In genomic region chr2:96760986-96761832, GRCh38 we compare ENCODE assay signal across 8 cellular contexts. TPM values are rescaled to one million over a fixed set of nuclear protein-coding genes. Genes with fewer than 3 reads are reported as not detected.
DNase-seq lines count a peak whose midpoint lies in the region; ATAC-seq, FAIRE-seq and TF ChIP-seq lines count a peak whose summit lies in the region.

No MANE protein-coding gene starts in this region.

- no peaks in the 10 kb centered on the region for H3K79me2 ChIP-seq in keratinocyte (ENCODE audit: control insufficient read depth, insufficient read depth, low read length)

- H3K4me2 ChIP-seq in keratinocyte (ENCODE audit: control insufficient read depth, extremely low read depth, insufficient read depth, low read depth, low read length) = peak overlapping the region; percentile 88

- TF ChIP-seq CTCF in ascending aorta (IDR thresholded peaks at IDR 0.05) (peak; percentile 41 to 83 (median 46)), keratinocyte (optimal IDR thresholded peaks at IDR 0.05 in 1 of 3, IDR thresholded peaks at IDR 0.05 in 1 of 3, conservative IDR thresholded peaks at IDR 0.05 in 1 of 3; ENCODE audit: extremely low read depth in 1 of 3, insufficient read depth in 2 of 3, low read length in 3 of 3) (peak in 1 of 3 experiments; percentile 47)

- intact Hi-C loops in ascending aorta (cut with DNase I) = loop anchor here (1.0 to 5.0 kb wide), 9 partner anchors 21 to 351 kb away; partner anchors contain the start of genes ANKRD36, ANKRD39, CNNM3 and KANSL3

- peak; percentile 4 for ATAC-seq in GM21360 (IDR thresholded peaks at IDR 0.05; ENCODE audit: unreplicated experiment)
- peak; percentile 67 for ATAC-seq in stimulated activated naive CD8-positive, alpha-beta T cell treated with anti-CD3 and anti-CD28 coated beads, Interleukin-15, Interleukin-2, amounts not matched to agents 100 U/mL and 50 U/mL, for 24 hours

- H3K27ac ChIP-seq in ascending aorta (peak overlapping the region; percentile 64 to 87), keratinocyte (ENCODE audit: control insufficient read depth, insufficient read depth, low read length) (peak overlapping the region; percentile 42)

- peak overlapping the region; percentile 64 to 94 for H3K4me3 ChIP-seq in ascending aorta
- H3K4me3 ChIP-seq in keratinocyte (ENCODE audit: control insufficient read depth in 2 of 3, extremely low read depth in 1 of 3, insufficient read depth in 2 of 3, low read depth in 1 of 3, low read length in 3 of 3) = peak overlapping the region; percentile 52 to 84 (median 69)

- H3K9me1 ChIP-seq in keratinocyte (ENCODE audit: control insufficient read depth, extremely low read depth, insufficient read depth, low read length) = no peaks in the 10 kb centered on the region

- dilution Hi-C loops in keratinocyte (cut with MboI; ENCODE audit: extremely low pct_ligation_motif_present, low sequenced_read_pairs) = no loop called here

- no peaks in the 10 kb centered on the region for H3K27me3 ChIP-seq in ascending aorta
- H3K27me3 ChIP-seq in keratinocyte (ENCODE audit: control insufficient read depth, extremely low read depth, insufficient read depth, low read length) = no peaks in the 10 kb centered on the region

- peak overlapping the region; percentile 77 for H3K9ac ChIP-seq in keratinocyte (ENCODE audit: control insufficient read depth, extremely low read depth, insufficient read depth, low read length)

- H3K4me1 ChIP-seq in ascending aorta (peaks cover 10 to 20% of the 10 kb centered on the region in 2 donors), keratinocyte (ENCODE audit: control insufficient read depth, extremely low read depth, insufficient read depth, low read length) (peaks cover 58% of the 10 kb centered on the region)

- peak; percentile 86 for DNase-seq in DMS53 (lab: John Stamatoyannopoulos, UW)
- peak; percentile 51 to 53 for DNase-seq in Kasumi-1 (lab: John Stamatoyannopoulos, UW)
- no peak for DNase-seq in ascending aorta (ENCODE audit: low spot score in 2 of 2)
- no peak for DNase-seq in keratinocyte (ENCODE audit: low read depth, low spot score)
- peak; percentile 37 for DNase-seq in stimulated activated naive CD8-positive, alpha-beta T cell treated with anti-CD3 and anti-CD28 coated beads, Interleukin-15, Interleukin-2, amounts not matched to agents 100 U/mL and 50 U/mL, for 24 hours
- no peak for DNase-seq in NCI-H1105 (lab: John Stamatoyannopoulos, UW)
- DNase-seq in DMS153 (lab: John Stamatoyannopoulos, UW) = no peak

- no peak for FAIRE-seq in keratinocyte (lab: Jason Lieb, UNC)

- H3K36me3 ChIP-seq in ascending aorta (no peaks in the 10 kb centered on the region), keratinocyte (ENCODE audit: control insufficient read depth in 2 of 2, extremely low read depth in 1 of 2, insufficient read depth in 2 of 2, low read length in 2 of 2) (no peaks in the 10 kb centered on the region)

- no peaks in the 10 kb centered on the region for H3K9me3 ChIP-seq in ascending aorta
- no peaks in the 10 kb centered on the region for H3K9me3 ChIP-seq in keratinocyte (ENCODE audit: control insufficient read depth, low read depth, low read length)

- H2AFZ ChIP-seq in keratinocyte (ENCODE audit: control insufficient read depth, low read length) = peak overlapping the region; percentile 97

- H4K20me1 ChIP-seq in keratinocyte (ENCODE audit: control insufficient read depth, extremely low read depth, insufficient read depth, low read length) = no peaks in the 10 kb centered on the region

RNA-seq across cellular contexts. Expression of gene CNNM4, which starts 0.5 kb away (rescaled TPM):
- 2.7 TPM for total RNA-seq in ascending aorta
- polyA plus RNA-seq in keratinocyte = 4.4 to 7.6 TPM (median 5.5 TPM) in 3 replicates
- 2.5 TPM for polyA plus RNA-seq in keratinocyte (2011; ENCODE audit: low read depth)
- polyA plus RNA-seq in keratinocyte (2011; cell fraction: cytosol; rRNA removed) = 2.4 and 2.7 TPM in 2 replicates
- 12.4 and 14.6 TPM in 2 replicates for polyA plus RNA-seq in keratinocyte (2011; cell fraction: nucleus; rRNA removed)
- polyA plus RNA-seq in keratinocyte (2012; ENCODE audit: low replicate concordance) = 5.5 and 5.6 TPM in 2 replicates
- polyA minus RNA-seq in keratinocyte = 8.9 to 15.0 TPM (median 9.5 TPM) in 3 replicates
- polyA minus RNA-seq in keratinocyte (2011; cell fraction: cytosol; rRNA and poly(A)+ RNA removed) = 5.0 TPM
- 12.1 and 15.2 TPM in 2 replicates for polyA minus RNA-seq in keratinocyte (2011; cell fraction: nucleus; rRNA and poly(A)+ RNA removed)

RNA-seq across cellular contexts. Expression of gene LMAN2L, which starts 21.3 kb away (rescaled TPM):
- total RNA-seq in ascending aorta = 9.5 TPM
- 20.7 to 22.9 TPM (median 20.8 TPM) in 3 replicates for polyA plus RNA-seq in keratinocyte
- 15.0 TPM for polyA plus RNA-seq in keratinocyte (2011; ENCODE audit: low read depth)
- 8.1 and 11.7 TPM in 2 replicates for polyA plus RNA-seq in keratinocyte (2011; cell fraction: cytosol; rRNA removed)
- 33.4 and 33.9 TPM in 2 replicates for polyA plus RNA-seq in keratinocyte (2011; cell fraction: nucleus; rRNA removed)
- polyA plus RNA-seq in keratinocyte (2012; ENCODE audit: low replicate concordance) = 11.4 and 13.5 TPM in 2 replicates
- 10.8 to 17.9 TPM (median 13.4 TPM) in 3 replicates for polyA minus RNA-seq in keratinocyte
- 6.5 TPM for polyA minus RNA-seq in keratinocyte (2011; cell fraction: cytosol; rRNA and poly(A)+ RNA removed)
- polyA minus RNA-seq in keratinocyte (2011; cell fraction: nucleus; rRNA and poly(A)+ RNA removed) = 17.1 and 22.3 TPM in 2 replicates

RNA-seq across cellular contexts. Expression of gene CNNM3, which starts 54.9 kb away (rescaled TPM):
- total RNA-seq in ascending aorta = 24.5 TPM
- polyA plus RNA-seq in keratinocyte = 2.3 to 3.1 TPM (median 2.6 TPM) in 3 replicates
- 2.1 TPM for polyA plus RNA-seq in keratinocyte (2011; ENCODE audit: low read depth)
- polyA plus RNA-seq in keratinocyte (2011; cell fraction: cytosol; rRNA removed) = 1.4 and 1.7 TPM in 2 replicates
- 7.0 and 8.3 TPM in 2 replicates for polyA plus RNA-seq in keratinocyte (2011; cell fraction: nucleus; rRNA removed)
- 3.9 and 5.2 TPM in 2 replicates for polyA plus RNA-seq in keratinocyte (2012; ENCODE audit: low replicate concordance)
- polyA minus RNA-seq in keratinocyte = 5.6 to 11.6 TPM (median 10.5 TPM) in 3 replicates
- 3.1 TPM for polyA minus RNA-seq in keratinocyte (2011; cell fraction: cytosol; rRNA and poly(A)+ RNA removed)
- 8.3 and 10.9 TPM in 2 replicates for polyA minus RNA-seq in keratinocyte (2011; cell fraction: nucleus; rRNA and poly(A)+ RNA removed)

Comparison
In these comparisons a context has a peak if more than half of its experiments do, and no peak if none do; other contexts are left out.
1. DNase-seq: peak in DMS53 (single experiment), Kasumi-1 (2 of 2) and stimulated activated naive CD8-positive, alpha-beta T cell treated with anti-CD3 and anti-CD28 coated beads, Interleukin-15, Interleukin-2, amounts not matched to agents 100 U/mL and 50 U/mL, for 24 hours (single experiment); none in ascending aorta (0 of 2), keratinocyte (single experiment), NCI-H1105 (single experiment) and DMS153 (single experiment).